In the genomic region with DNA sequence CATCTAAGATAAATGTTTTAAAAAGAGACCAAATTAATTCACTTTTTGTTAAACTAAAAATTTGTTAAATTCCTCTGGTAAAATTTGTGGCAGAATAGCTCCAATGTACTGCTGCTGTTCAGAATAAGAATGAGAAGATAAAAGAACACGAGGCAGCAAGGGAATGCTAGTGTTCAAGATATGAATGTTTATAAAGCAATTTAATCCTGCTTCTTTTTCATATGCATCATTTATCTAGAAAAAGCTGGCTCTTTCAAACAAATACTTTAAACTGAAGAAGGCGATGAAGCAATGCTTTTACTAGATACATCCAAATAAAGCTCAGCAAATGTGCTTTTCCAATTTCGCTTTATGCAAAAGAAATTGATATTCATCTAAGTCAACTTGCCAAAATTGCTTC, we compare ENCODE assay signal across 33 cellular contexts.
"Had no signal": no experiment of that assay in that cellular context is flagged by ENCODE, and none has a peak within 500 bp of the region (broad histone marks: within the 10 kb centered on the region; RNA-seq: fewer than 3 reads in every experiment).

No MANE protein-coding gene starts in this region.

- H3K36me3 ChIP-seq: adrenal gland, ascending aorta, brain microvascular endothelial cell, breast epithelium, cardiac muscle cell had no signal

- DNase-seq: activated effector memory CD4-positive, alpha-beta T cell treated with anti-CD3 and anti-CD28 coated beads, Interleukin-2, amount 50 U/mL, for 16 hours; activated effector memory CD4-positive, alpha-beta T cell treated with Interleukin-2 at 50 U/mL for 16 hours; activated gamma-delta T cell; activated gamma-delta T cell treated with Interleukin-2 at 50 U/mL for 16 hours; activated naive CD4-positive, alpha-beta T cell; activated naive CD4-positive, alpha-beta T cell treated with anti-CD3 and anti-CD28 coated beads for 36 hours; activated naive CD4-positive, alpha-beta T cell treated with anti-CD3 and anti-CD28 coated beads, Interleukin-2, amount 10 ng/mL, durations not matched to agents 7 days and 5 days; activated naive CD4-positive, alpha-beta T cell treated with anti-CD3 and anti-CD28 coated beads, Interleukin-2, amount 50 U/mL, for 16 hours; activated naive CD4-positive, alpha-beta T cell treated with Interleukin-2 at 50 U/mL for 16 hours; activated naive CD8-positive, alpha-beta T cell treated with anti-CD3 and anti-CD28 coated beads for 36 hours; activated naive CD8-positive, alpha-beta T cell treated with anti-CD3 and anti-CD28 coated beads, Interleukin-2, amount 10 ng/mL, durations not matched to agents 7 days and 5 days; activated naive CD8-positive, alpha-beta T cell treated with anti-CD3 and anti-CD28 coated beads, Interleukin-2, amount 50 U/mL, for 24 hours; activated T-cell treated with anti-CD3 and anti-CD28 coated beads, Interleukin-2, amount 50 U/mL, for 24 hours; activated T-cell treated with anti-CD3 and anti-CD28 coated beads, Interleukin-2, amount 50 U/mL, for 4 hours; activated T-cell treated with anti-CD3 and anti-CD28 coated beads, Interleukin-2, amount 50 U/mL, for 48 hours; activated T-cell treated with anti-CD3 and anti-CD28 coated beads, Interleukin-2, amount 50 U/mL, for 72 hours; adrenal gland; amniotic stem cell; amygdala; anterior cingulate cortex; aorta; body of pancreas; brain microvascular endothelial cell; caudate nucleus; central memory CD4-positive, alpha-beta T cell; cerebellar nuclear complex had no signal

- FAIRE-seq: astrocyte, bronchial epithelial cell had no signal

- H3K4me3 ChIP-seq: adrenal gland, ascending aorta, body of pancreas, breast epithelium, cardiac muscle cell had no signal

- ATAC-seq: activated naive CD4-positive, alpha-beta T cell treated with anti-CD3 and anti-CD28 coated beads, Interleukin-2, amount 50 U/mL, for 72 hours; activated naive CD8-positive, alpha-beta T cell treated with anti-CD3 and anti-CD28 coated beads, Interleukin-2, amount 50 U/mL, for 24 hours; activated T-cell treated with anti-CD3 and anti-CD28 coated beads, Interleukin-2, amount 50 U/mL, for 4 hours; activated T-cell treated with anti-CD3 and anti-CD28 coated beads, Interleukin-2, amount 50 U/mL, for 72 hours; activated T-helper 17 cell treated with anti-CD3 and anti-CD28 coated beads, Interleukin-2, amount 50 U/mL, for 72 hours; body of pancreas had no signal

- H3K9me3 ChIP-seq: adrenal gland, ascending aorta, body of pancreas, breast epithelium had no signal

- H3K4me1 ChIP-seq: adrenal gland, ascending aorta, body of pancreas, breast epithelium had no signal

- H3K27me3 ChIP-seq: ascending aorta, body of pancreas, brain microvascular endothelial cell, breast epithelium, cardiac muscle cell had no signal

- H3K27ac ChIP-seq: adrenal gland, ascending aorta, body of pancreas, brain microvascular endothelial cell, breast epithelium, cardiac muscle cell had no signal
